Comparison of ENCODE assay signal across 16 cellular contexts in genomic region chr6:140203611-140204553, GRCh38.
DNase-seq lines count a peak whose midpoint lies in the region; TF ChIP-seq lines count a peak whose summit lies in the region.
"Had no signal": no experiment of that assay in that cellular context is flagged by ENCODE, and none has a peak within 500 bp of the region (broad histone marks: within the 10 kb centered on the region; RNA-seq: fewer than 3 reads in every experiment).

No MANE protein-coding gene starts in this region.

- no peak overlapping the region for H3K4me3 Mint-ChIP-seq in activated T-helper 2 cell treated with anti-CD3 and anti-CD28 coated beads, Interferon-gamma antibody, Interleukin-2, Interleukin-4, amounts not matched to agents 10 μg/mL and 5 μg/mL and 100 μg/mL, durations not matched to agents 14 hours and 24 hours and 36 hours (ENCODE audit: low read depth)
- no peak overlapping the region for H3K4me3 Mint-ChIP-seq in type B pancreatic cell
- H3K4me3 Mint-ChIP-seq: B cell had no signal

- H3K27me3 Mint-ChIP-seq in activated T-helper 2 cell treated with anti-CD3 and anti-CD28 coated beads, Interferon-gamma antibody, Interleukin-2, Interleukin-4, amounts not matched to agents 10 μg/mL and 5 μg/mL and 100 μg/mL, durations not matched to agents 14 hours and 24 hours and 36 hours (ENCODE audit: low read depth) = no peaks in the 10 kb centered on the region
- no peaks in the 10 kb centered on the region for H3K27me3 Mint-ChIP-seq in type B pancreatic cell
- H3K27me3 Mint-ChIP-seq: B cell had no signal

- TF ChIP-seq CTCF in fibroblast of villous mesenchyme (IDR thresholded peaks at IDR 0.05; ENCODE audit: insufficient read depth, low read depth, low read length) = no peak
- no peak for TF ChIP-seq CTCF in type B pancreatic cell (conservative IDR thresholded peaks at IDR 0.05)

- no peak overlapping the region for H3K4me3 ChIP-seq in fibroblast of villous mesenchyme (ENCODE audit: low read depth, low read length)
- H3K4me3 ChIP-seq: dorsolateral prefrontal cortex had no signal

- no peaks in the 10 kb centered on the region for H3K4me1 Mint-ChIP-seq in activated T-helper 2 cell treated with anti-CD3 and anti-CD28 coated beads, Interferon-gamma antibody, Interleukin-2, Interleukin-4, amounts not matched to agents 10 μg/mL and 5 μg/mL and 100 μg/mL, durations not matched to agents 14 hours and 24 hours and 36 hours (ENCODE audit: low read depth)
- H3K4me1 Mint-ChIP-seq in type B pancreatic cell (ENCODE audit: unreplicated experiment) = no peaks in the 10 kb centered on the region
- H3K4me1 Mint-ChIP-seq: B cell had no signal

- no peaks in the 10 kb centered on the region for H3K36me3 Mint-ChIP-seq in activated T-helper 2 cell treated with anti-CD3 and anti-CD28 coated beads, Interferon-gamma antibody, Interleukin-2, Interleukin-4, amounts not matched to agents 10 μg/mL and 5 μg/mL and 100 μg/mL, durations not matched to agents 14 hours and 24 hours and 36 hours (ENCODE audit: low read depth)
- H3K36me3 Mint-ChIP-seq in type B pancreatic cell = no peaks in the 10 kb centered on the region

- H3K9me3 Mint-ChIP-seq in activated T-helper 2 cell treated with anti-CD3 and anti-CD28 coated beads, Interferon-gamma antibody, Interleukin-2, Interleukin-4, amounts not matched to agents 10 μg/mL and 5 μg/mL and 100 μg/mL, durations not matched to agents 14 hours and 24 hours and 36 hours = no peaks in the 10 kb centered on the region
- peaks cover 3% of the 10 kb centered on the region for H3K9me3 Mint-ChIP-seq in type B pancreatic cell

- DNase-seq in A172 (ENCODE audit: low spot score) (peak; percentile 38), HCEC 1CT (peak; percentile 86), RPMI7951 (ENCODE audit: low read depth) (peak; percentile 57), fibroblast of villous mesenchyme (ENCODE audit: low read depth) (peak; percentile 87), type B pancreatic cell (ENCODE audit: extremely low spot score, unreplicated experiment) (no peak), retina (no peak), epidermal melanocyte (ENCODE audit: insufficient read length, low spot score) (no peak)
- DNase-seq in activated T-helper 2 cell treated with anti-CD3 and anti-CD28 coated beads, Interferon-gamma antibody, Interleukin-2, Interleukin-4, amounts not matched to agents 10 μg/mL and 5 μg/mL and 100 μg/mL, durations not matched to agents 14 hours and 24 hours and 36 hours (ENCODE audit: low spot score) = no peak
- DNase-seq: activated CD4-positive, alpha-beta T cell treated with anti-CD3 and anti-CD28 coated beads, Interleukin-2, amount 50 U/mL, for 48 hours; activated naive CD4-positive, alpha-beta T cell; dorsolateral prefrontal cortex; GF-D8; NCI-H1436 treated with DMSO at 0.1 percent for 48 hours; OCI-M1; right cardiac atrium had no signal

- intact Hi-C loops in activated T-helper 2 cell treated with anti-CD3 and anti-CD28 coated beads, Interferon-gamma antibody, Interleukin-2, Interleukin-4, amounts not matched to agents 10 μg/mL and 5 μg/mL and 100 μg/mL, durations not matched to agents 14 hours and 24 hours and 36 hours (cut with micrococcal nuclease) = no loop called here

- no peak overlapping the region for H3K27ac Mint-ChIP-seq in activated T-helper 2 cell treated with anti-CD3 and anti-CD28 coated beads, Interferon-gamma antibody, Interleukin-2, Interleukin-4, amounts not matched to agents 10 μg/mL and 5 μg/mL and 100 μg/mL, durations not matched to agents 14 hours and 24 hours and 36 hours
- H3K27ac Mint-ChIP-seq in type B pancreatic cell = no peak overlapping the region
- H3K27ac Mint-ChIP-seq: B cell had no signal

Comparison
In these comparisons a context has a peak if more than half of its experiments do, and no peak if none do; other contexts are left out.
1. DNase-seq: peak in A172 (single experiment), HCEC 1CT (single experiment), RPMI7951 (single experiment) and fibroblast of villous mesenchyme (single experiment); none in activated T-helper 2 cell treated with anti-CD3 and anti-CD28 coated beads, Interferon-gamma antibody, Interleukin-2, Interleukin-4, amounts not matched to agents 10 μg/mL and 5 μg/mL and 100 μg/mL, durations not matched to agents 14 hours and 24 hours and 36 hours (single experiment), type B pancreatic cell (single experiment), retina (single experiment) and epidermal melanocyte (single experiment).